In the genomic region with DNA sequence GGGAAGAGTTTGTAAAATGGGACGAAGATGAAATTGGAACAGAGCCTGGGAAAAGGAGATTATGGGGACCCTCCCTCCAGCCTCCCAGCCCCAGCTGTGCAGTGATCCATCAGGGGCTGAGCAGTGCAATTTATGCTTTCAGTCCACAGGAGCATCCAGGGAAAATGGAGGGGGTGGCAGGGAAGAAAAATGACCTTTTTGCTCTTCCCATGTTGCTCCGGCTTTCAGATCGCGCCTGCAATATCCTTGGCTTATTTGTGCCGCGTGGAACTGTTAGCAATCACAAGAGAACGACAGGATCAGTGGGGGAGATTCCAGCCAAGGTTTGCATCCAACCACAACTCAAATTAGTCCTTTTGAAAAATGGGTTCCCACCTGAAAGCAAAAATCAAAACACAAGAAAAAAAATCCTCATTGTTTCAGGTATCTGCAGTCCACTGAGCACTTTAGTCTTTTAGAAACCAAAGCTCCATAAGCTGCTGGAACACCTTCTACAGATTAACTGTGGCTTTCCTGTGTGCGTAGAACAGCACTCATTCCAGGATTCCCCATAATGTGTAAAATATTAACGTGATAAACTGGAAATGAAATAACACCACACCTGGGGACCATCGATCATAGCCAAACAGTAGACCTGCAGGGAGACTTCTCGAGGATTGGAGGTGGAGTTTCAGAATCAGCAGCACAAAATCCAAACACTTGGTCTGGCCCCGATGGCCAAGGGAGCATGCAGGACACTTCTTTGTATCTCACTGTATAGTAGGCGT, we compare ENCODE assay signal across 29 cellular contexts.
"Had no signal": no experiment of that assay in that cellular context is flagged by ENCODE, and none has a peak within 500 bp of the region (broad histone marks: within the 10 kb centered on the region; RNA-seq: fewer than 3 reads in every experiment).

No MANE protein-coding gene starts in this region.

- H3K27ac Mint-ChIP-seq: natural killer cell; progenitor cell of endocrine pancreas; stimulated activated effector memory CD8-positive, alpha-beta T cell treated with anti-CD3 and anti-CD28 coated beads, Interleukin-12 subunit alpha, Interleukin-12 subunit beta, amount 100 ng/mL, for 72 hours; stimulated activated naive B cell treated with anti-CD40 and anti-IgM and Interleukin-4, amounts not matched to agents 10 μg/mL and 1 μg/mL and 100 μg/mL, for 72 hours; stimulated activated naive CD8-positive, alpha-beta T cell treated with anti-CD3 and anti-CD28 coated beads, Interleukin-15, Interleukin-2, amounts not matched to agents 100 ng/mL and 50 ng/mL, for 24 hours had no signal

- H3K4me1 ChIP-seq: parathyroid adenoma, psoas muscle, stomach, thyroid gland, upper lobe of left lung, vagina had no signal

- H3K27ac ChIP-seq: ovary, parathyroid adenoma, psoas muscle, right lobe of liver, sigmoid colon, stomach, thoracic aorta, thyroid gland, tibial nerve, upper lobe of left lung, vagina had no signal

- FAIRE-seq: small intestine, urothelium cell line had no signal

- H3K9me3 Mint-ChIP-seq: natural killer cell; nephron; neural crest cell; stimulated activated effector memory CD8-positive, alpha-beta T cell treated with anti-CD3 and anti-CD28 coated beads, Interleukin-12 subunit alpha, Interleukin-12 subunit beta, amount 100 ng/mL, for 72 hours; stimulated activated naive B cell treated with anti-CD40 and anti-IgM and Interleukin-4, amounts not matched to agents 10 μg/mL and 1 μg/mL and 100 μg/mL, for 72 hours; stimulated activated naive CD8-positive, alpha-beta T cell treated with anti-CD3 and anti-CD28 coated beads, Interleukin-15, Interleukin-2, amounts not matched to agents 100 ng/mL and 50 ng/mL, for 24 hours had no signal

- H2AFZ ChIP-seq: parathyroid adenoma had no signal

- H3K27me3 Mint-ChIP-seq: stimulated activated naive CD8-positive, alpha-beta T cell treated with anti-CD3 and anti-CD28 coated beads, Interleukin-15, Interleukin-2, amounts not matched to agents 100 ng/mL and 50 ng/mL, for 24 hours had no signal

- H3K4me3 Mint-ChIP-seq: natural killer cell; nephron; neural crest cell; stimulated activated effector memory CD8-positive, alpha-beta T cell treated with anti-CD3 and anti-CD28 coated beads, Interleukin-12 subunit alpha, Interleukin-12 subunit beta, amount 100 ng/mL, for 72 hours; stimulated activated naive B cell treated with anti-CD40 and anti-IgM and Interleukin-4, amounts not matched to agents 10 μg/mL and 1 μg/mL and 100 μg/mL, for 72 hours; stimulated activated naive CD8-positive, alpha-beta T cell treated with anti-CD3 and anti-CD28 coated beads, Interleukin-15, Interleukin-2, amounts not matched to agents 100 ng/mL and 50 ng/mL, for 24 hours had no signal

- H3K36me3 Mint-ChIP-seq: natural killer cell; stimulated activated effector memory CD8-positive, alpha-beta T cell treated with anti-CD3 and anti-CD28 coated beads, Interleukin-12 subunit alpha, Interleukin-12 subunit beta, amount 100 ng/mL, for 72 hours; stimulated activated naive B cell treated with anti-CD40 and anti-IgM and Interleukin-4, amounts not matched to agents 10 μg/mL and 1 μg/mL and 100 μg/mL, for 72 hours had no signal

- ATAC-seq: natural killer cell; psoas muscle; right cardiac atrium; right lobe of liver; stimulated activated effector memory CD8-positive, alpha-beta T cell treated with anti-CD3 and anti-CD28 coated beads, Interleukin-12 subunit alpha, Interleukin-12 subunit beta, amount 100 ng/mL, for 72 hours; stimulated activated naive B cell treated with anti-CD40 and anti-IgM and Interleukin-4, amounts not matched to agents 10 μg/mL and 1 μg/mL and 100 μg/mL, for 72 hours had no signal

- H3K27me3 ChIP-seq: ovary, right lobe of liver, thyroid gland, upper lobe of left lung, vagina had no signal

- H3K9me3 ChIP-seq: ovary, psoas muscle, right lobe of liver, sigmoid colon, stomach, thoracic aorta, thyroid gland, tibial nerve, upper lobe of left lung, vagina had no signal

- H3K36me3 ChIP-seq: ovary, right lobe of liver, sigmoid colon, stomach, thoracic aorta, thyroid gland, tibial nerve, upper lobe of left lung, vagina had no signal

- H3K4me3 ChIP-seq: ovary, psoas muscle, right lobe of liver, sigmoid colon, stomach, thoracic aorta, thyroid gland, tibial nerve, upper lobe of left lung, vagina had no signal

- DNase-seq: natural killer cell; occipital lobe; ovary; posterior cingulate gyrus; psoas muscle; right cardiac atrium; right lobe of liver; sigmoid colon; small intestine; stimulated activated CD4-positive, alpha-beta T cell treated with anti-CD3 and anti-CD28 coated beads, Interleukin-15, amount 100 ng/mL, for 24 hours; stimulated activated CD4-positive, alpha-beta T cell treated with anti-CD3 and anti-CD28 coated beads, Interleukin-2, amount 100 ng/mL, for 24 hours; stimulated activated CD4-positive, alpha-beta T cell treated with anti-CD3 and anti-CD28 coated beads, Interleukin-2, amount 100 ng/mL, for 48 hours; stimulated activated CD4-positive, alpha-beta T cell treated with anti-CD3 and anti-CD28 coated beads, Interleukin-4, amount 100 ng/mL, for 24 hours; stimulated activated naive B cell treated with anti-CD40 and anti-IgM and Interleukin-4, amounts not matched to agents 10 μg/mL and 1 μg/mL and 100 μg/mL, for 72 hours; stimulated activated naive CD4-positive, alpha-beta T cell treated with Interleukin-2 at 50 U/mL for 16 hours; stomach; thyroid gland; trophoblast cell; upper lobe of left lung had no signal

- H3K9ac ChIP-seq: parathyroid adenoma had no signal

- H3K79me2 ChIP-seq: parathyroid adenoma had no signal
